In the genomic region with DNA sequence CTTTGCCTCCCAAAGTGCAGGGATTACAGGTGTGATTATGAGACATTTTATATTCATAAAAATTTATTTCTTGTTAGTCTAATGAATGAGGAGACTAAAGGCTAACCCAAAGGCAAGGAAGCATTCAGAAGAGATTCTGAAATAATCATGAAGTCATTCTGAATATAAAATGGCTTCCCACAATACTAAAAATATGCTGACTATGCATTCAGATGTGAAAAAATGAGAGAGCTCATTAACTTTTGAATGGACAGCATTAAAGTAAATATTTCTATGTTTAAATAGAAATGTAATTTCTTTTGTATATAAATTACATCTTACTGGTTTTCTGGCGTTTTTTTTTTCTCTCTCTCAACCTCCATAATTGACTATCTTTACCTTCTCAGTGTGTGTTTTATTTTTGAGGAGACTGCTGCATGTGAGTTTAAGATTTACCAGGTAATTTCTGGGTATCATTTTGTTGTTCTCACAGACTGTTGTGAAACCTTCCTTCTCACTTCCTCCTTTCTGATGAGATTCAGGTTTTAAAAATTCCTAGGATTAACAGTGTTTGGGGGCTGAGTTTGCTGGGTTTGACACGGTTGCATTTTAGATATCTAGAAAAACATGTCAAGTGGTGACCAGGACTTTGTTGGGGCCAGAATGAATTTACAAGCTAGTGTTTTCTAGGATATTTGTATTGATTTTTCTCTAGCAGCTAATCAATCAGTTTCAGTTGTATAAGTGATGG, we compare ENCODE assay signal across 2 cellular contexts.
TF ChIP-seq lines count a peak whose summit lies in the region.

No MANE protein-coding gene starts in this region.

TF ChIP-seq in HepG2, 621 proteins besides CTCF, POLR2A, EP300 and RAD21:
- TF ChIP-seq SRF (IDR thresholded peaks at IDR 0.05; ENCODE audit: low read depth, low read length) (no peak), ZNF333 (CRISPR knock-in tag; IDR thresholded peaks at IDR 0.05; ENCODE audit: borderline replicate concordance) (no peak), MAFF (IDR thresholded peaks at IDR 0.05; ENCODE audit: low read depth, low read length) (peak; percentile 98), MAFK (conservative IDR thresholded peaks at IDR 0.05 in 1 of 2, IDR thresholded peaks at IDR 0.05 in 1 of 2; ENCODE audit: low read length in 2 of 2) (peak; percentile 98 to 99)

TF ChIP-seq in H1, 55 proteins besides CTCF, POLR2A, EP300 and RAD21:
- TF ChIP-seq MAFK (IDR thresholded peaks at IDR 0.05; ENCODE audit: low read depth, low read length) (peak; percentile 92), GABPA (IDR thresholded peaks at IDR 0.05; ENCODE audit: borderline replicate concordance, insufficient read depth, low read length) (no peak)
TF ChIP-seq in H1: peak in this region for 1.
